In the genomic region with DNA sequence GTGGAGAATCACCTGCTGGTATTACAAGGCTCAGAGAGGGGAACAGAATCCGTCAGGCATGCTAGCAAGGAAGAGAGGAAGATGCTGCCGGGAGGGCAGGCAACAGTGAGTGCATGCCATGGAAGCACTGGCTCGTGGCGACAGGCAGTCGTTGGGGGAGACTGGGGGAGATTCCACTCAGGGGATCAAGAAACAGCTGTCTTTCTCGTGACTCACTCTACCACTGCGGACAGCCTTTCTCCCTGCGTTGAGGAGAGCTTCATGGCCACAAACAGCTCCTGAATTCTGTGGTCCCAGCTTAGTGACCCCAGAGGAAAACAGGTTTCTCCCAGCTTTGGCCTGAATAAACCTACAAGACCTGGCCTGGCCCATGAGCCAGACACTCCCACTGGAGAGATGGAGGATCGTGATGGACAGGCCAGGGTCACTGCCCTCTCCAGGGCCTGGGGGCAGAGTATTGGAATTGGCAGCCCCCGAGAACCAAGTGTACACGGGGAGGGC, we compare ENCODE assay signal across 17 cellular contexts. TPM values are rescaled to one million over a fixed set of nuclear protein-coding genes. Genes with fewer than 3 reads are reported as not detected.
DNase-seq lines count a peak whose midpoint lies in the region; ATAC-seq and TF ChIP-seq lines count a peak whose summit lies in the region.
"Had no signal": no experiment of that assay in that cellular context is flagged by ENCODE, and none has a peak within 500 bp of the region (broad histone marks: within the 10 kb centered on the region; RNA-seq: fewer than 3 reads in every experiment).

No MANE protein-coding gene starts in this region.

- no peak overlapping the region for H3K9ac ChIP-seq in IMR-90 (ENCODE audit: low read depth, low read length)
- H3K9ac ChIP-seq in adipocyte (ENCODE audit: low read length) = no peak overlapping the region
- H3K9ac ChIP-seq in skeletal muscle satellite cell (ENCODE audit: low read depth, low read length) = peak overlapping the region; percentile 47

- TF ChIP-seq EP300 in upper lobe of left lung (IDR thresholded peaks at IDR 0.05) = no peak

- H4K8ac ChIP-seq in IMR-90 (ENCODE audit: low read depth in 2 of 2, low read length in 2 of 2) = no peak overlapping the region

- no peak overlapping the region for H3K4ac ChIP-seq in IMR-90 (ENCODE audit: low read depth, low read length)

- peaks cover 30 to 53% of the 10 kb centered on the region in 2 experiments for H3K79me1 ChIP-seq in IMR-90 (ENCODE audit: low read depth in 1 of 2, low read length in 2 of 2)

- BruUV-seq in IMR-90 (replicated peaks; lab: Mats Ljungman, UMichigan) = no TSS peak

- dilution Hi-C loops in IMR-90 (cut with HindIII; ENCODE audit: low sequenced_read_pairs, unreplicated experiment) = no loop called here

- H3K9me3 ChIP-seq in IMR-90 (ENCODE audit: control insufficient read depth, insufficient read depth, low read length) (no peaks in the 10 kb centered on the region), adipocyte (ENCODE audit: control insufficient read depth, low read length) (no peaks in the 10 kb centered on the region), skeletal muscle satellite cell (replicated peaks; ENCODE audit: low read length) (no peaks in the 10 kb centered on the region), upper lobe of left lung (no peaks in the 10 kb centered on the region)
- H3K9me3 ChIP-seq: adrenal gland, thoracic aorta had no signal

- H3K27me3 ChIP-seq in IMR-90 (ENCODE audit: control insufficient read depth, insufficient read depth, low read length) (no peaks in the 10 kb centered on the region), adipocyte (replicated peaks; ENCODE audit: control insufficient read depth, insufficient read depth, low read length) (no peaks in the 10 kb centered on the region), kidney epithelial cell (ENCODE audit: control insufficient read depth, insufficient read depth, low read length) (no peaks in the 10 kb centered on the region), skeletal muscle satellite cell (ENCODE audit: control insufficient read depth, insufficient read depth, low read length) (no peaks in the 10 kb centered on the region), upper lobe of left lung (no peaks in the 10 kb centered on the region)
- H3K27me3 ChIP-seq: adrenal gland had no signal

- intact Hi-C loops in IMR-90 (cut with micrococcal nuclease) = no loop called here

- no peak overlapping the region for H2BK120ac ChIP-seq in IMR-90 (ENCODE audit: low read depth, low read length)

- DNase-seq in IMR-90 (no peak), adipocyte (ENCODE audit: low read depth) (peak; percentile 78), kidney epithelial cell (ENCODE audit: low read depth) (peak; percentile 93), T-helper 1 cell (no peak), upper lobe of left lung (no peak), globus pallidus (ENCODE audit: low spot score) (no peak)
- DNase-seq: activated CD4-positive, alpha-beta T cell treated with anti-CD3 and anti-CD28 coated beads, Interleukin-2, amount 10 ng/mL, durations not matched to agents 7 days and 5 days; activated T-cell treated with anti-CD3 and anti-CD28 coated beads, Interleukin-2, amount 50 U/mL, for 48 hours; DMS79 treated with DMSO at 0.1 percent for 48 hours; MV-4-11; NCI-H2029; NCI-H524; stimulated activated CD4-positive, alpha-beta T cell treated with anti-CD3 and anti-CD28 coated beads, Interleukin-1b, Interleukin-23, amount 100 ng/mL, for 48 hours had no signal

- no peak overlapping the region for H3K4me3 ChIP-seq in IMR-90 (ENCODE audit: insufficient read depth, low read depth, low read length)
- no peak overlapping the region for H3K4me3 ChIP-seq in adipocyte (ENCODE audit: low read length)
- H3K4me3 ChIP-seq in kidney epithelial cell (ENCODE audit: low read depth, low read length) = no peak overlapping the region
- H3K4me3 ChIP-seq in skeletal muscle satellite cell (ENCODE audit: low read length) = no peak overlapping the region
- no peak overlapping the region for H3K4me3 ChIP-seq in upper lobe of left lung
- H3K4me3 ChIP-seq: adrenal gland, thoracic aorta had no signal

- CTCF ChIA-PET in IMR-90 (lab: Yijun Ruan, JAX) = interaction anchor here (1.5 kb wide), 1 partner anchor 9 kb away, joined by 5 read pairs; no protein-coding TSS in a partner anchor

- peak overlapping the region; percentile 8 for H2AK9ac ChIP-seq in IMR-90 (replicated peaks; ENCODE audit: low read depth, low read length, poor library complexity)

- ATAC-seq in IMR-90 (ENCODE audit: low read depth) (no peak), upper lobe of left lung (ENCODE audit: low FRiP score in 2 of 2) (no peak)
- ATAC-seq: right cardiac atrium had no signal

- no peak overlapping the region for H3K23ac ChIP-seq in IMR-90 (ENCODE audit: low read depth, low read length)

- no peak overlapping the region for H3K14ac ChIP-seq in IMR-90 (replicated peaks; ENCODE audit: low read depth, low read length)

- no peak overlapping the region for H4K91ac ChIP-seq in IMR-90 (ENCODE audit: insufficient read depth, low read depth, low read length)

- H3K9me1 ChIP-seq in IMR-90 (ENCODE audit: insufficient read depth, low read length) = peaks cover 7% of the 10 kb centered on the region; the same call in 1 of the 2 replicates

- no peak overlapping the region for H3K56ac ChIP-seq in IMR-90 (ENCODE audit: extremely low read depth, insufficient read depth, low read length)

- POLR2A ChIA-PET in IMR-90 (lab: Charles Lee; ENCODE audit: unreplicated experiment) = no interaction called here

- TF ChIP-seq POLR2A in IMR-90 (IDR thresholded peaks at IDR 0.05; ENCODE audit: low read depth, low read length) (no peak), upper lobe of left lung (IDR thresholded peaks at IDR 0.05) (no peak)

- 73% methylated on average over 3 of the region's 11 CpGs; no CpG with 5 or more reads in 1 of the 2 experiments for WGBS in IMR-90 (ENCODE audit: extremely low coverage in 2 of 2, insufficient read length in 1 of 2), 2 experiments
- WGBS in upper lobe of left lung, 2 donors = 91 to 94% methylated on average over 9 to 11 of the region's 11 CpGs

- H4K20me1 ChIP-seq in IMR-90 (ENCODE audit: insufficient read depth, low read length) = 0 out of 2 replicates have a peak, but pooled peaks cover 6% of the 10 kb centered on the region

- no peak overlapping the region for H3K18ac ChIP-seq in IMR-90 (ENCODE audit: low read depth, low read length)

- no peak for TF ChIP-seq RAD21 in IMR-90 (IDR thresholded peaks at IDR 0.05; ENCODE audit: low read length)

- TF ChIP-seq CTCF in IMR-90 (conservative IDR thresholded peaks at IDR 0.05; ENCODE audit: low read depth, low read length) = no peak
- no peak for TF ChIP-seq CTCF in kidney epithelial cell (IDR thresholded peaks at IDR 0.05; ENCODE audit: insufficient read depth, low read length, poor library complexity, severe bottlenecking)
- no peak for TF ChIP-seq CTCF in upper lobe of left lung (IDR thresholded peaks at IDR 0.05)

- H3K27ac ChIP-seq in IMR-90 (ENCODE audit: insufficient read depth, low read length) (no peak overlapping the region), upper lobe of left lung (peak overlapping the region in 1 of 4 donors; percentile 13)
- H3K27ac ChIP-seq: thoracic aorta had no signal

- no peak overlapping the region for H3K4me2 ChIP-seq in IMR-90 (ENCODE audit: low read depth, low read length)
- peak overlapping the region; percentile 30 for H3K4me2 ChIP-seq in skeletal muscle satellite cell (ENCODE audit: low read length)

- H3K36me3 ChIP-seq in IMR-90 (ENCODE audit: control insufficient read depth, insufficient read depth, low read length) = peaks cover 67% of the 10 kb centered on the region
- peaks cover 85% of the 10 kb centered on the region for H3K36me3 ChIP-seq in adipocyte (ENCODE audit: control insufficient read depth, insufficient read depth, low read length, severe bottlenecking)
- no peaks in the 10 kb centered on the region for H3K36me3 ChIP-seq in kidney epithelial cell (ENCODE audit: control insufficient read depth, insufficient read depth, low read length)
- peaks cover 76% of the 10 kb centered on the region for H3K36me3 ChIP-seq in skeletal muscle satellite cell (ENCODE audit: insufficient read depth, low read length)
- peaks cover 23 to 85% (median 62%) of the 10 kb centered on the region in 4 donors for H3K36me3 ChIP-seq in upper lobe of left lung

- in situ Hi-C loops in IMR-90 (cut with MboI; ENCODE audit: low sequenced_read_pairs) = no loop called here

- no peak overlapping the region for H4K5ac ChIP-seq in IMR-90 (ENCODE audit: low read depth, low read length)

- H3K4me1 ChIP-seq in IMR-90 (ENCODE audit: control insufficient read depth, insufficient read depth, low read length) (no peaks in the 10 kb centered on the region), adipocyte (ENCODE audit: control insufficient read depth, insufficient read depth, low read length) (peaks cover 16% of the 10 kb centered on the region), skeletal muscle satellite cell (ENCODE audit: control insufficient read depth, insufficient read depth, low read length) (peaks cover 27% of the 10 kb centered on the region), upper lobe of left lung (peaks cover 0 to 13% (median 6%) of the 10 kb centered on the region in 4 donors)

- H2AFZ ChIP-seq in IMR-90 (replicated peaks; ENCODE audit: low read length, poor library complexity) = peak overlapping the region; percentile 38

- H2BK20ac ChIP-seq in IMR-90 (ENCODE audit: low read depth, low read length) = no peak overlapping the region

- H2AK5ac ChIP-seq in IMR-90 (ENCODE audit: low read depth, low read length) = 0 out of 2 replicates have a peak overlapping the region, but pooled peaks have one; percentile 5

- H2BK5ac ChIP-seq in IMR-90 (ENCODE audit: low read depth, low read length, poor library complexity, severe bottlenecking) = no peak overlapping the region

- H2BK15ac ChIP-seq in IMR-90 (ENCODE audit: low read depth, low read length) = no peak overlapping the region

RNA-seq across cellular contexts. Expression of a gene that starts 37.4 kb away (rescaled TPM):
- total RNA-seq in IMR-90 (2012; rRNA removed) = 46.7 and 53.2 TPM in 2 replicates
- 203 and 207 TPM in 2 replicates for polyA plus RNA-seq in IMR-90 (2012; rRNA removed)
- 159 and 176 TPM in 2 replicates for polyA plus RNA-seq in IMR-90 (2012; cell fraction: cytosol; rRNA removed)
- polyA plus RNA-seq in IMR-90 (2012; cell fraction: nucleus; rRNA removed; ENCODE audit: low replicate concordance) = 138 and 153 TPM in 2 replicates
- total RNA-seq in kidney epithelial cell = 116 and 133 TPM in 2 replicates
- 96.8 and 131 TPM in 2 replicates for total RNA-seq in skeletal muscle satellite cell (2012; rRNA removed)
- total RNA-seq in upper lobe of left lung = 100 to 1,000 TPM in 2 of 6 donors, 10 to 100 TPM in 4; 58.7 to 186 (median 81.6) TPM

RNA-seq across cellular contexts. Expression of a gene that starts 53.5 kb away (rescaled TPM):
- total RNA-seq in IMR-90 (2012; rRNA removed) (174 and 186 TPM in 2 replicates), kidney epithelial cell (27.5 and 32.1 TPM in 2 replicates), upper lobe of left lung (100 to 1,000 TPM; 226 to 911 (median 570) TPM)
- polyA plus RNA-seq in IMR-90 (2012; rRNA removed) = 148 and 156 TPM in 2 replicates
- 283 and 402 TPM in 2 replicates for polyA plus RNA-seq in IMR-90 (2012; cell fraction: cytosol; rRNA removed)
- 740 and 930 TPM in 2 replicates for polyA plus RNA-seq in IMR-90 (2012; cell fraction: nucleus; rRNA removed; ENCODE audit: low replicate concordance)
- total RNA-seq in skeletal muscle satellite cell (2012; rRNA removed) = 159 and 207 TPM in 2 replicates

Comparison
In these comparisons a context has a peak if more than half of its experiments do, and no peak if none do; other contexts are left out.
1. DNase-seq: peak in adipocyte (single experiment) and kidney epithelial cell (single experiment); none in IMR-90 (single experiment), T-helper 1 cell (0 of 5), upper lobe of left lung (0 of 2) and globus pallidus (single experiment).